8 cellular contexts compared by ENCODE assay signal in the genomic region with DNA sequence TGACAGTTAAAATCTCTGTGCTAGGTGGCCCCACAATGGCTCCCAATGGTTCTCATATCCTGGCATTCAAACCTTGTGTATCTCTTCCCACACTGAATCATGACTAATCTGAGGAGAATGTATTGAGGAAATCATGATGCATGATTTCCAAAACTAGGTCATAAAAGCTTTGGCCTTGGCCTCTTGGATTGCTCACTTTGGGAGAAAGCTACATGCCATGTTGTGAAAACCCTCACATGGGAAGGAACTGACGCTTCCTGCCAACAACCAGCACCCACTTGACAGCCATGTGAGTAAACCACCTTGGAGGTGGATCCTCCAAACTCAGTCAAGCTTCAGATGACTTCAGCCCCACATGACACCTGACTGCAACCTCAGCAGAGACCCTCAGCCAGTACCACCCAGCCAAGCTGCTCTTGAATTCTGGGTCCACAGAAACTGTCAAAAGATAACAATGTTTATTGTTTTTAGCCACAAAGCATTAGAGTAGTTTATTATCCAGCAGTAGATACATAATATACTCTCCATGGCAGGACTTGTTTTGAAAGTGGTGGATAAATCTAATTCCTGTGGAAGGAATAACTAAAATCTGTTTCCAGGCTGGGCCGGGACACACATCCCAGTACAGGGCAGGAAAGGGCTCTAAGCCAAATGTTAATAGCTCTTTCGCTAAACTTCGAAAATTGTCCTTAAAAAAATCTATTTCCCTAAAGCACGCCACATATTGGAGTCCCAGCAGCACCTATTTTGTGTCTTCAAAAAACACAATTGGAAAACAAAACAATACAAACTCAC. TPM values are rescaled to one million over a fixed set of nuclear protein-coding genes. Genes with fewer than 3 reads are reported as not detected.
A peak's percentile ranks its signal among the peaks of the same experiment; 100 is the strongest.
DNase-seq lines count a peak whose midpoint lies in the region; ATAC-seq and TF ChIP-seq lines count a peak whose summit lies in the region.

No MANE protein-coding gene starts in this region.

- H3K27me3 ChIP-seq in heart right ventricle (no peaks in the 10 kb centered on the region), ascending aorta (no peaks in the 10 kb centered on the region), upper lobe of left lung (no peaks in the 10 kb centered on the region)

- 63 to 70% methylated on average over 5 of the region's 5 CpGs for WGBS in heart right ventricle, 2 donors
- WGBS in upper lobe of left lung, 2 donors = 60 to 76% methylated on average over 5 of the region's 5 CpGs

- no peaks in the 10 kb centered on the region for H3K9me3 Mint-ChIP-seq in CD14-positive monocyte

- no peaks in the 10 kb centered on the region for H3K36me3 Mint-ChIP-seq in CD14-positive monocyte

- TF ChIP-seq EP300 in upper lobe of left lung (IDR thresholded peaks at IDR 0.05) = peak in 1 of 4 donors; percentile 28

- H3K4me1 ChIP-seq in heart right ventricle (peaks cover 0 to 24% (median 12%) of the 10 kb centered on the region in 9 donors), ascending aorta (peaks cover 5 to 10% of the 10 kb centered on the region in 2 donors), upper lobe of left lung (peaks cover 9 to 18% (median 12%) of the 10 kb centered on the region in 4 donors)

- H3K4me3 Mint-ChIP-seq in CD14-positive monocyte = peak overlapping the region in 1 of 2 donors; percentile 99

- H3K9me3 ChIP-seq in heart right ventricle = no peaks in the 10 kb centered on the region
- H3K9me3 ChIP-seq in ascending aorta = no peaks in the 10 kb centered on the region
- no peaks in the 10 kb centered on the region for H3K9me3 ChIP-seq in upper lobe of left lung

- TF ChIP-seq CTCF in heart right ventricle (IDR thresholded peaks at IDR 0.05) (no peak), ascending aorta (IDR thresholded peaks at IDR 0.05) (no peak), upper lobe of left lung (IDR thresholded peaks at IDR 0.05) (no peak), CD14-positive monocyte (IDR thresholded peaks at IDR 0.05) (no peak)

- H3K4me3 ChIP-seq in heart right ventricle = peak overlapping the region in 7 of 10 donors; percentile 46 to 77 (median 67)
- H3K4me3 ChIP-seq in ascending aorta = peak overlapping the region in 1 of 2 donors; percentile 69
- peak overlapping the region in 3 of 4 donors; percentile 52 to 63 (median 60) for H3K4me3 ChIP-seq in upper lobe of left lung

- H3K27ac ChIP-seq in heart right ventricle (peak overlapping the region in 6 of 10 donors; percentile 67 to 85 (median 76)), ascending aorta (peak overlapping the region; percentile 77 to 82), upper lobe of left lung (peak overlapping the region in 3 of 4 donors; percentile 76 to 85 (median 79))

- H3K27me3 Mint-ChIP-seq in CD14-positive monocyte (ENCODE audit: low read depth in 3 of 3) = peaks cover 1 to 16% (median 10%) of the 10 kb centered on the region in 3 donors

- no peak for DNase-seq in heart right ventricle
- DNase-seq in left ventricle myocardium superior = no peak
- DNase-seq in ascending aorta (ENCODE audit: low spot score in 2 of 2) = peak in 1 of 2 donors; percentile 75
- DNase-seq in kidney tubule cell (ENCODE audit: low spot score) = peak; percentile 99
- DNase-seq in upper lobe of left lung = peak in 1 of 2 donors; percentile 36
- no peak for DNase-seq in NCI-H748 (lab: John Stamatoyannopoulos, UW; ENCODE audit: unreplicated experiment)
- DNase-seq in CD14-positive monocyte (ENCODE audit: low spot score) = no peak

- peak overlapping the region in 1 of 7 donors; percentile 28 for H3K27ac Mint-ChIP-seq in CD14-positive monocyte

- intact Hi-C loops in heart right ventricle (cut with DNase I) (loop anchor here in 1 of 10 donors (5.0 kb wide), 1 partner anchor 48 kb away; a partner anchor contains a TSS), left ventricle myocardium superior (cut with micrococcal nuclease) (no loop called here), ascending aorta (cut with DNase I) (loop anchor here (1.0 to 10.0 kb wide), 2 partner anchors 52 to 370 kb away; no protein-coding TSS in a partner anchor), CD14-positive monocyte (cut with micrococcal nuclease) (no loop called here)

- H3K36me3 ChIP-seq in heart right ventricle (peaks cover 0 to 14% (median 0%) of the 10 kb centered on the region in 9 donors), ascending aorta (peaks cover 0 to 3% of the 10 kb centered on the region in 2 donors), upper lobe of left lung (peaks cover 0 to 1% (median 0%) of the 10 kb centered on the region in 4 donors)

- TF ChIP-seq POLR2A in upper lobe of left lung (IDR thresholded peaks at IDR 0.05) = no peak

- H3K4me1 Mint-ChIP-seq in CD14-positive monocyte = peaks cover 18% of the 10 kb centered on the region

- ATAC-seq in heart right ventricle (peak in 6 of 8 donors; percentile 12 to 76 (median 34)), left ventricle myocardium superior (no peak), upper lobe of left lung (ENCODE audit: low FRiP score in 2 of 2) (peak; percentile 21 to 50), HG03159 (IDR thresholded peaks at IDR 0.05; ENCODE audit: unreplicated experiment) (no peak)

RNA-seq across cellular contexts. Expression of a gene that starts 1.0 kb away (rescaled TPM):
- total RNA-seq in heart right ventricle (1 to 10 TPM; 1.3 to 3.6 (median 2.7) TPM), left ventricle myocardium superior (1.7 TPM), ascending aorta (not detected), upper lobe of left lung (1 to 10 TPM; 2.1 to 9.6 (median 5.3) TPM)
- polyA plus RNA-seq in heart right ventricle (1 to 10 TPM; 1.4 to 1.9 TPM), CD14-positive monocyte (under 1 TPM; 0.27 to 0.37 TPM)

RNA-seq across cellular contexts. Expression of a gene that starts 19.9 kb away (rescaled TPM):
- total RNA-seq in heart right ventricle = 10 to 100 TPM in 6 of 10 donors, 1 to 10 TPM in 4; 8.9 to 14.6 (median 10.5) TPM
- 10 to 100 TPM in 1 of 2 donors, 1 to 10 TPM in 1; 5.5 to 13.7 TPM for polyA plus RNA-seq in heart right ventricle
- 8.6 TPM for total RNA-seq in left ventricle myocardium superior
- total RNA-seq in ascending aorta = 8.2 TPM
- total RNA-seq in upper lobe of left lung = 10 to 100 TPM; 14.3 to 39.8 (median 17.6) TPM
- 1 to 10 TPM; 1.1 to 2.0 TPM for polyA plus RNA-seq in CD14-positive monocyte

RNA-seq across cellular contexts. Expression of a gene that starts 27.9 kb away (rescaled TPM):
- total RNA-seq in heart right ventricle (1 to 10 TPM; 3.0 to 6.1 (median 5.0) TPM), left ventricle myocardium superior (4.3 TPM), ascending aorta (1.4 TPM), upper lobe of left lung (10 to 100 TPM in 1 of 6 donors, 1 to 10 TPM in 5; 4.4 to 10.5 (median 5.9) TPM)
- polyA plus RNA-seq in heart right ventricle (1 to 10 TPM; 1.0 to 1.7 TPM), CD14-positive monocyte (1 to 10 TPM; 1.6 to 1.8 TPM)

RNA-seq across cellular contexts. Expression of a gene that starts 47.7 kb away (rescaled TPM):
- 1,000 to 10,000 TPM in 5 of 10 donors, 100 to 1,000 TPM in 5; 882 to 1,323 (median 991) TPM for total RNA-seq in heart right ventricle
- 1,000 to 10,000 TPM; 1,415 to 1,433 TPM for polyA plus RNA-seq in heart right ventricle
- 1,099 TPM for total RNA-seq in left ventricle myocardium superior
- 162 TPM for total RNA-seq in ascending aorta
- 1,000 to 10,000 TPM in 2 of 6 donors, 100 to 1,000 TPM in 4; 173 to 1,676 (median 348) TPM for total RNA-seq in upper lobe of left lung
- polyA plus RNA-seq in CD14-positive monocyte = 100 to 1,000 TPM; 348 to 377 TPM

Comparison
In these comparisons a context has a peak if more than half of its experiments do, and no peak if none do; other contexts are left out.
1. ATAC-seq: peak in heart right ventricle (6 of 8) and upper lobe of left lung (2 of 2); none in left ventricle myocardium superior (single experiment) and HG03159 (single experiment).
2. Peak in every context shown above with its lines, with median percentiles within 50 percentile points of each other: H3K27ac ChIP-seq.